Comparison of ENCODE assay signal across 13 cellular contexts in the genomic region with DNA sequence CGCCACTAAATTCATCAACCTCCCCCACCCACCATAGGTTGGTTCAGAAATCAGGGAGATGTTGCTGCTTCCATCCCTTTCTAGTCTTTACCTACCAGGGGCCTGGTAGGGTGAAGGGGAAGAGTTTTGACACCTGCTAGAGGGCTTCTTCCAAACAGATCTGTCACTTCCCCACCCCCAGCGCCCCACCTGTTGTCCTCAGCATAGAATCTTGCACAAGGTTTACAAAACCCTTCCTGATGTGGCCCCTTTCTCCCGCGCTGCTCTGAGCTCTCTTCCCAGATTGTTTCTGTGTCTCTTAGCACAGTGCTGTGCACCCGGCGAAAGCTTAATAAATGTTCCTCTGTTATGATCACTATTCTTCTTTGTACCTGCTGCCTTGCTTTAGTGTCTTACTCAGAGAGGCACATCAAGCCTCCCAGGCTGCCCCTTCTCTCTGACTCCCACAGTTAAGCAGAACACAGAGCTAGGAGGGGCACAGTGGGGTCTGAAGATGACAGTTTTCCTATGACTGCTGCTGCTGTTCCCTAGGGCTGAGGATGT. TPM values are rescaled to one million over a fixed set of nuclear protein-coding genes. Genes with fewer than 3 reads are reported as not detected.
DNase-seq lines count a peak whose midpoint lies in the region; ATAC-seq, FAIRE-seq and TF ChIP-seq lines count a peak whose summit lies in the region.
"Had no signal": no experiment of that assay in that cellular context is flagged by ENCODE, and none has a peak within 500 bp of the region (broad histone marks: within the 10 kb centered on the region; RNA-seq: fewer than 3 reads in every experiment).

No MANE protein-coding gene starts in this region.

- no peak overlapping the region for H3K9ac ChIP-seq in astrocyte (ENCODE audit: low read length)

- H3K27ac Mint-ChIP-seq in CD8-positive, alpha-beta T cell: no peak overlapping the region
- no peak overlapping the region for H3K27ac Mint-ChIP-seq in HFFc6
- no peak overlapping the region for H3K27ac Mint-ChIP-seq in astrocyte (ENCODE audit: unreplicated experiment)
- peak overlapping the region in 1 of 9 donors; percentile 8 for H3K27ac Mint-ChIP-seq in naive thymus-derived CD4-positive, alpha-beta T cell

- no peaks in the 10 kb centered on the region for H3K36me3 ChIP-seq in CD8-positive, alpha-beta T cell (ENCODE audit: insufficient read depth, low read length)
- no peaks in the 10 kb centered on the region for H3K36me3 ChIP-seq in astrocyte (ENCODE audit: insufficient read depth, low read length)
- H3K36me3 ChIP-seq in naive thymus-derived CD4-positive, alpha-beta T cell (ENCODE audit: control insufficient read depth in 2 of 3, insufficient read depth in 3 of 3, low read length in 3 of 3): no peaks in the 10 kb centered on the region
- H3K36me3 ChIP-seq: HAP-1 had no signal

- H3K9me3 ChIP-seq in CD8-positive, alpha-beta T cell (ENCODE audit: low read length): no peaks in the 10 kb centered on the region
- no peaks in the 10 kb centered on the region for H3K9me3 ChIP-seq in astrocyte (ENCODE audit: insufficient read depth, low read depth, low read length)
- no peaks in the 10 kb centered on the region for H3K9me3 ChIP-seq in naive thymus-derived CD4-positive, alpha-beta T cell (ENCODE audit: control insufficient read depth in 2 of 3, low read length in 3 of 3)
- H3K9me3 ChIP-seq: HAP-1 had no signal

- peak overlapping the region; percentile 89 for H3K4me3 Mint-ChIP-seq in CD8-positive, alpha-beta T cell
- H3K4me3 Mint-ChIP-seq in HFFc6 (peak overlapping the region; percentile 89; the same call in 1 of the 2 replicates), astrocyte (ENCODE audit: unreplicated experiment) (peak overlapping the region; percentile 56)
- H3K4me3 Mint-ChIP-seq in naive thymus-derived CD4-positive, alpha-beta T cell: peak overlapping the region; percentile 64 to 96 (median 89)

- H3K4me1 Mint-ChIP-seq in CD8-positive, alpha-beta T cell (ENCODE audit: low read depth): peaks cover 35% of the 10 kb centered on the region
- H3K4me1 Mint-ChIP-seq in HFFc6 (ENCODE audit: low read depth) (peaks cover 22% of the 10 kb centered on the region), astrocyte (ENCODE audit: low read depth, unreplicated experiment) (no peaks in the 10 kb centered on the region)
- peaks cover 19 to 38% (median 34%) of the 10 kb centered on the region in 7 donors for H3K4me1 Mint-ChIP-seq in naive thymus-derived CD4-positive, alpha-beta T cell

- CTCF ChIA-PET in CD8-positive, alpha-beta T cell (lab: Charles Lee): interaction anchor here (0.9 to 3.4 kb wide), 7 partner anchors 12 to 233 kb away, joined by 4 to 23 read pairs (median 5); partner anchors contain the start of gene C10orf95
- CTCF ChIA-PET in naive thymus-derived CD4-positive, alpha-beta T cell (lab: Charles Lee): interaction anchor here (2.3 kb wide), 1 partner anchor 41 kb away, joined by 11 read pairs; the partner anchor contains the start of gene FBXL15

- peaks cover 20% of the 10 kb centered on the region for H3K4me1 ChIP-seq in CD8-positive, alpha-beta T cell (ENCODE audit: insufficient read depth, low read length)
- H3K4me1 ChIP-seq in astrocyte (ENCODE audit: insufficient read depth, low read length): peaks cover 8% of the 10 kb centered on the region
- peaks cover 9 to 14% of the 10 kb centered on the region in 2 donors for H3K4me1 ChIP-seq in naive thymus-derived CD4-positive, alpha-beta T cell (ENCODE audit: control insufficient read depth in 2 of 2, insufficient read depth in 2 of 2, low read length in 2 of 2)

- no peak for TF ChIP-seq CTCF in CD8-positive, alpha-beta T cell (IDR thresholded peaks at IDR 0.05)
- TF ChIP-seq CTCF in HFFc6 (IDR thresholded peaks at IDR 0.05) (no peak), astrocyte (IDR thresholded peaks at IDR 0.05; ENCODE audit: insufficient read depth, low read depth, low read length) (no peak)

- no peaks in the 10 kb centered on the region for H3K79me2 ChIP-seq in astrocyte (ENCODE audit: insufficient read depth, low read length)

- H3K4me3 ChIP-seq in CD8-positive, alpha-beta T cell (ENCODE audit: low read depth, low read length): no peak overlapping the region
- no peak overlapping the region for H3K4me3 ChIP-seq in astrocyte (ENCODE audit: insufficient read depth, low read depth, low read length)
- H3K4me3 ChIP-seq in naive thymus-derived CD4-positive, alpha-beta T cell (ENCODE audit: low read length): no peak overlapping the region

- no peak overlapping the region for H2AFZ ChIP-seq in astrocyte (ENCODE audit: low read depth, low read length)

- no peaks in the 10 kb centered on the region for H3K27me3 ChIP-seq in CD8-positive, alpha-beta T cell (ENCODE audit: insufficient read depth, low read length)
- H3K27me3 ChIP-seq in astrocyte (ENCODE audit: insufficient read depth, low read length): peaks cover 7% of the 10 kb centered on the region
- no peaks in the 10 kb centered on the region for H3K27me3 ChIP-seq in naive thymus-derived CD4-positive, alpha-beta T cell (ENCODE audit: control insufficient read depth in 2 of 2, insufficient read depth in 2 of 2, low read length in 2 of 2)

- H3K27ac ChIP-seq in CD8-positive, alpha-beta T cell (ENCODE audit: low read depth, low read length): no peak overlapping the region
- H3K27ac ChIP-seq in astrocyte (ENCODE audit: low read depth, low read length): no peak overlapping the region
- H3K27ac ChIP-seq in naive thymus-derived CD4-positive, alpha-beta T cell (ENCODE audit: low read depth, low read length): no peak overlapping the region

- H3K27me3 Mint-ChIP-seq in CD8-positive, alpha-beta T cell (ENCODE audit: low read depth): no peaks in the 10 kb centered on the region
- peaks cover 8% of the 10 kb centered on the region for H3K27me3 Mint-ChIP-seq in HFFc6 (ENCODE audit: insufficient read depth)
- H3K27me3 Mint-ChIP-seq in astrocyte (ENCODE audit: low read depth, unreplicated experiment): peaks cover 14% of the 10 kb centered on the region
- H3K27me3 Mint-ChIP-seq in naive thymus-derived CD4-positive, alpha-beta T cell: peaks cover 0 to 2% (median 0%) of the 10 kb centered on the region in 5 donors
- H3K27me3 Mint-ChIP-seq: activated CD8-positive, alpha-beta memory T cell treated with anti-CD3 and anti-CD28 coated beads, Interleukin-2, amount 10 ng/mL, durations not matched to agents 7 days and 5 days had no signal

- no peaks in the 10 kb centered on the region for H3K9me3 Mint-ChIP-seq in CD8-positive, alpha-beta T cell
- H3K9me3 Mint-ChIP-seq in HFFc6 (no peaks in the 10 kb centered on the region), astrocyte (ENCODE audit: unreplicated experiment) (no peaks in the 10 kb centered on the region)
- H3K9me3 Mint-ChIP-seq in naive thymus-derived CD4-positive, alpha-beta T cell: no peaks in the 10 kb centered on the region

- DNase-seq in CD8-positive, alpha-beta T cell: no peak
- DNase-seq in HFFc6: no peak
- no peak for DNase-seq in astrocyte (ENCODE audit: low read depth)
- no peak for DNase-seq in naive thymus-derived CD4-positive, alpha-beta T cell
- DNase-seq in NCI-H446 (lab: John Stamatoyannopoulos, UW): no peak
- no peak for DNase-seq in RCC 7860 (ENCODE audit: low spot score)
- DNase-seq: cortex of kidney, NCI-H226, SHP77 had no signal

- FAIRE-seq in astrocyte (lab: Jason Lieb, UNC): no peak
- FAIRE-seq in RCC 7860 (lab: Jason Lieb, UNC): no peak

- intact Hi-C loops in CD8-positive, alpha-beta T cell (cut with DNase I, micrococcal nuclease): loop anchor here (2.0 to 5.0 kb wide), 2 partner anchors 34 to 70 kb away; no protein-coding TSS in a partner anchor
- intact Hi-C loops in naive thymus-derived CD4-positive, alpha-beta T cell (cut with micrococcal nuclease): loop anchor here in 1 of 2 donors (5.0 kb wide), 2 partner anchors 310 to 330 kb away; partner anchors contain the start of genes NOLC1 and PPRC1

- peaks cover 7% of the 10 kb centered on the region for H3K36me3 Mint-ChIP-seq in CD8-positive, alpha-beta T cell
- H3K36me3 Mint-ChIP-seq in HFFc6 (ENCODE audit: low read depth): no peaks in the 10 kb centered on the region
- H3K36me3 Mint-ChIP-seq in astrocyte (ENCODE audit: low read depth, unreplicated experiment): no peaks in the 10 kb centered on the region
- peaks cover 0 to 4% (median 0%) of the 10 kb centered on the region in 5 donors for H3K36me3 Mint-ChIP-seq in naive thymus-derived CD4-positive, alpha-beta T cell
- H3K36me3 Mint-ChIP-seq: activated CD8-positive, alpha-beta memory T cell treated with anti-CD3 and anti-CD28 coated beads, Interleukin-2, amount 10 ng/mL, durations not matched to agents 7 days and 5 days had no signal

- H3K4me2 ChIP-seq in astrocyte (ENCODE audit: low read length): no peak overlapping the region

- POLR2A ChIA-PET in CD8-positive, alpha-beta T cell (lab: Charles Lee): interaction anchor here (0.7 to 3.3 kb wide), 7 partner anchors 9 to 43 kb away, joined by 4 to 40 read pairs (median 6); partner anchors contain the start of genes C10orf95, CUEDC2 and FBXL15
- POLR2A ChIA-PET in naive thymus-derived CD4-positive, alpha-beta T cell (lab: Charles Lee): interaction anchor here (0.6 to 5.5 kb wide), 5 partner anchors 9 to 342 kb away, joined by 3 to 73 read pairs (median 3); partner anchors contain the start of gene C10orf95

- ATAC-seq in CD8-positive, alpha-beta T cell: no peak
- no peak for ATAC-seq in naive thymus-derived CD4-positive, alpha-beta T cell
- ATAC-seq in HG02798 (IDR thresholded peaks at IDR 0.05; ENCODE audit: poor library complexity, unreplicated experiment) (no peak), HG03175 (IDR thresholded peaks at IDR 0.05; ENCODE audit: unreplicated experiment) (no peak)

- no peaks in the 10 kb centered on the region for H4K20me1 ChIP-seq in astrocyte (ENCODE audit: insufficient read depth, low read length)

RNA-seq across cellular contexts. Expression of gene C10orf95, which starts 11.2 kb away (rescaled TPM):
- total RNA-seq in CD8-positive, alpha-beta T cell: under 1 TPM; 0.31 to 0.35 TPM
- total RNA-seq in HFFc6 (2021; fragmentation: NEBNext Ultra II Directional; extraction: Animal tissue kit (Norgen Biotek cat#: 25700)): under 1 TPM in 1 of 6 experiments, not detected in 5; 0.12 TPM
- total RNA-seq in astrocyte: 0.19 and 0.20 TPM in 2 replicates
- under 1 TPM in 4 of 5 experiments, not detected in 1; 0.19 to 0.78 (median 0.51) TPM for total RNA-seq in naive thymus-derived CD4-positive, alpha-beta T cell
- under 1 TPM; 0.32 to 0.41 TPM for polyA plus RNA-seq in naive thymus-derived CD4-positive, alpha-beta T cell

RNA-seq across cellular contexts. Expression of gene CUEDC2, which starts 30.2 kb away (rescaled TPM):
- 10 to 100 TPM; 24.2 to 27.0 TPM for total RNA-seq in CD8-positive, alpha-beta T cell
- total RNA-seq in HFFc6 (2021; fragmentation: NEBNext Ultra II Directional; extraction: Animal tissue kit (Norgen Biotek cat#: 25700)): 10 to 100 TPM; 62.6 to 75.9 (median 72.5) TPM
- total RNA-seq in astrocyte: 46.9 and 49.1 TPM in 2 replicates
- total RNA-seq in naive thymus-derived CD4-positive, alpha-beta T cell: 10 to 100 TPM; 27.0 to 69.0 (median 31.9) TPM
- 10 to 100 TPM; 60.1 to 67.2 TPM for polyA plus RNA-seq in naive thymus-derived CD4-positive, alpha-beta T cell

RNA-seq across cellular contexts. Expression of gene ACTR1A, which starts 39.9 kb away (rescaled TPM):
- total RNA-seq in CD8-positive, alpha-beta T cell: 10 to 100 TPM; 40.8 to 43.5 TPM
- 100 to 1,000 TPM; 125 to 175 (median 152) TPM for total RNA-seq in HFFc6 (2021; fragmentation: NEBNext Ultra II Directional; extraction: Animal tissue kit (Norgen Biotek cat#: 25700))
- 145 and 155 TPM in 2 replicates for total RNA-seq in astrocyte
- 10 to 100 TPM; 47.5 to 69.4 (median 58.9) TPM for total RNA-seq in naive thymus-derived CD4-positive, alpha-beta T cell
- 10 to 100 TPM; 49.8 to 66.0 TPM for polyA plus RNA-seq in naive thymus-derived CD4-positive, alpha-beta T cell

RNA-seq across cellular contexts. Expression of gene SUFU, which starts 41.2 kb away (rescaled TPM):
- total RNA-seq in CD8-positive, alpha-beta T cell: 1 to 10 TPM; 3.9 to 4.2 TPM
- total RNA-seq in HFFc6 (2021; fragmentation: NEBNext Ultra II Directional; extraction: Animal tissue kit (Norgen Biotek cat#: 25700)): 10 to 100 TPM; 12.8 to 16.8 (median 15.2) TPM
- total RNA-seq in astrocyte: 25.8 and 26.2 TPM in 2 replicates
- total RNA-seq in naive thymus-derived CD4-positive, alpha-beta T cell: 10 to 100 TPM; 10.7 to 17.5 (median 16.1) TPM
- polyA plus RNA-seq in naive thymus-derived CD4-positive, alpha-beta T cell: 10 to 100 TPM in 1 of 2 donors, 1 to 10 TPM in 1; 2.9 to 10.8 TPM

RNA-seq across cellular contexts. Expression of gene FBXL15, which starts 41.9 kb away (rescaled TPM):
- total RNA-seq in CD8-positive, alpha-beta T cell: 1 to 10 TPM; 7.0 to 7.9 TPM
- 10 to 100 TPM in 4 of 6 experiments, 1 to 10 TPM in 2; 9.2 to 13.2 (median 11.5) TPM for total RNA-seq in HFFc6 (2021; fragmentation: NEBNext Ultra II Directional; extraction: Animal tissue kit (Norgen Biotek cat#: 25700))
- total RNA-seq in astrocyte: 8.6 and 11.0 TPM in 2 replicates
- total RNA-seq in naive thymus-derived CD4-positive, alpha-beta T cell: 10 to 100 TPM; 10.8 to 21.0 (median 14.1) TPM
- polyA plus RNA-seq in naive thymus-derived CD4-positive, alpha-beta T cell: 10 to 100 TPM; 26.7 to 40.4 TPM
